In genomic region chr6:167997642-167998041, GRCh38 we compare ENCODE assay signal across 1 cellular context.
A peak's percentile ranks its signal among the peaks of the same experiment; 100 is the strongest.
TF ChIP-seq lines count a peak whose summit lies in the region.

TSS of gene KIF25 (plus strand) at chr6:167997671. CDS start at chr6:168029586, 31,915 bp downstream.

TF ChIP-seq in H1, 55 proteins besides CTCF, POLR2A, EP300 and RAD21:
- 0 out of 2 replicates have a peak, but pooled peaks have one; percentile 21 for TF ChIP-seq E2F6 (IDR thresholded peaks at IDR 0.05)
- no peak for TF ChIP-seq CHD1 (IDR thresholded peaks at IDR 0.05; ENCODE audit: low read depth, low read length)
- no peak for TF ChIP-seq NRF1 (IDR thresholded peaks at IDR 0.05; ENCODE audit: low read depth, low read length)
- TF ChIP-seq POU5F1 (IDR thresholded peaks at IDR 0.05; ENCODE audit: low read depth, low read length): no peak
- TF ChIP-seq MAX (IDR thresholded peaks at IDR 0.05): peak; percentile 73
